Comparison of ENCODE assay signal across 8 cellular contexts in the genomic region with DNA sequence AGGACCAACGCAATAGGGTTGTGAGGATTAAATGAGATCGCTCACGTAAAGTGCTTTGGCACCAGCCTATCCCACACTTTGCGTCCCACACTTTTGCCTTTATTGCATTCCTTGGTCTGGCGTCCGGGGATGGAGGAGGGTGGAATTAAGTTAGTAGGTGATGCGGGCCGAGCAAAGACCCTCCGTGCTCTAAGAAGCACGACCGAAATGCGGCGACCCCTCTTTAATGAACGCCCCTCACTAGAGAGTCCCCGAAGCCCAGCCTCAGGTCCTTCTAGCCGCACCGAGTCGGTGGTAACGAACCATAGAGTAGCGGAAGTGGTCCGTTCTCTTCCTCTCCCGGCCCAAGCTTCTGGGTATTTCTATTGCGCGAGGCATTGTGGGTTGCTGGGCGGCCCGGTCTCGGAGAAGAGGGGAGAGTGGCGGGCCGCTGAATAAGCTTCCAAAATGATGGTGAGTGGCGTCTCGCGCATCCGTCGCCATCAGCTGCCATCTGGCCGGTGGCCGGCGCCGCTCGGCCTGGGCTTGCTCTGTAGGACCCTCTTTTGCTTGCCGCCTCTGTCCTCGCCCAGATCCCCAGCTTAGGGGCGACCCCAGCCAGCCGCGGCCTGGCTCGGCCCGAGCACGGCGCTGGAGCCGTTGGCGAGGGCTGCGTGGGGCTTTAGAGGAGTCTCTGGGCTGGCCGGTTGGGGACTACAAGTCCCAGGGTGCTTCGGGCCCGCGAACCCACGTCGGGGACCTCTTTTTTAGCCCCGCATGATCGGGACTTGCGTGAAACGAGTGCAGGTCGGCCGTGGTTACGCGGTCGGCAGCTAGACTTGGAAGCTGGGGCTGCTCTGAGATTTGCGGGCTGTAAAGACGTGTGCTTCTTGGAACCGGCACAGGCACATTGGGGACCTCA. TPM values are rescaled to one million over a fixed set of nuclear protein-coding genes. Genes with fewer than 3 reads are reported as not detected.
DNase-seq lines count a peak whose midpoint lies in the region; ATAC-seq and TF ChIP-seq lines count a peak whose summit lies in the region.

Gene CCT7 (plus strand): TSS at position 377 of the 901 bp plus-strand sequence. CDS start 71 bp downstream, at position 448.

- peak within 1 kb of the TSS; percentile 97 for H3K27ac Mint-ChIP-seq in activated naive CD4-positive, alpha-beta T cell treated with anti-CD3 and anti-CD28 coated beads, Interleukin-2, amount 50 U/mL, for 24 hours

- CTCF ChIA-PET in GM10248 (lab: Yijun Ruan, JAX): interaction anchor here (1.0 to 9.5 kb wide), 8 partner anchors 10 to 57 kb away, joined by 3 to 70 read pairs (median 6); partner anchors contain the start of gene SMYD5

- H3K36me3 Mint-ChIP-seq in activated naive CD4-positive, alpha-beta T cell treated with anti-CD3 and anti-CD28 coated beads, Interleukin-2, amount 50 U/mL, for 24 hours: peaks cover 19% of the 10 kb centered on the region

- no peaks in the 10 kb centered on the region for H3K27me3 Mint-ChIP-seq in activated naive CD4-positive, alpha-beta T cell treated with anti-CD3 and anti-CD28 coated beads, Interleukin-2, amount 50 U/mL, for 24 hours

- peak within 1 kb of the TSS; percentile 88 for H3K27ac ChIP-seq in temporal lobe (ENCODE audit: low read depth, low read length)

- peak within 1 kb of the TSS; percentile 99 for H3K4me3 Mint-ChIP-seq in activated naive CD4-positive, alpha-beta T cell treated with anti-CD3 and anti-CD28 coated beads, Interleukin-2, amount 50 U/mL, for 24 hours

- H3K4me1 Mint-ChIP-seq in activated naive CD4-positive, alpha-beta T cell treated with anti-CD3 and anti-CD28 coated beads, Interleukin-2, amount 50 U/mL, for 24 hours: peaks cover 39% of the 10 kb centered on the region

- DNase-seq in GM10248 (ENCODE audit: extremely low spot score) (peak; percentile 91), NCI-H1092 treated with DMSO at 0.1 percent for 48 hours (lab: John Stamatoyannopoulos, UW) (peak; percentile 91), glomerular endothelial cell (ENCODE audit: extremely low read depth, low read depth, low spot score) (no peak), omental fat pad (ENCODE audit: low spot score) (peak; percentile 59)

- POLR2A ChIA-PET in GM10248 (lab: Yijun Ruan, JAX): interaction anchor here (0.6 to 3.5 kb wide), 8 partner anchors 10 to 503 kb away, joined by 3 to 18 read pairs (median 4); partner anchors contain the start of genes ALMS1, SFXN5 and TPRKB

- ATAC-seq in HG02610 (IDR thresholded peaks at IDR 0.05; ENCODE audit: unreplicated experiment): peak; percentile 64
- peak; percentile 87 for ATAC-seq in SK-N-SH treated with all-trans-retinoic acid at 6 μM for 48 hours
- peak; percentile 75 for ATAC-seq in omental fat pad (ENCODE audit: low FRiP score)

- H3K9me3 Mint-ChIP-seq in activated naive CD4-positive, alpha-beta T cell treated with anti-CD3 and anti-CD28 coated beads, Interleukin-2, amount 50 U/mL, for 24 hours: no peaks in the 10 kb centered on the region

- no peak for TF ChIP-seq CTCF in GM10248 (IDR thresholded peaks at IDR 0.05; ENCODE audit: control extremely low read depth, extremely low read depth, low read depth, missing control alignments)
- no peak for TF ChIP-seq CTCF in omental fat pad (IDR thresholded peaks at IDR 0.05)

TF ChIP-seq in SK-N-SH treated with all-trans-retinoic acid at 6 μM for 48 hours, 23 proteins besides CTCF, POLR2A, EP300 and RAD21:
- TF ChIP-seq BACH2 (CRISPR knock-in tag; IDR thresholded peaks at IDR 0.05; ENCODE audit: borderline replicate concordance) (no peak), CSDC2 (CRISPR knock-in tag; IDR thresholded peaks at IDR 0.05) (no peak), PPARA (CRISPR knock-in tag; IDR thresholded peaks at IDR 0.05; ENCODE audit: borderline replicate concordance) (no peak), ZFP3 (CRISPR knock-in tag; IDR thresholded peaks at IDR 0.05) (peak; percentile 80), TOX (CRISPR knock-in tag; IDR thresholded peaks at IDR 0.05; ENCODE audit: borderline replicate concordance) (no peak), OSR1 (CRISPR knock-in tag; IDR thresholded peaks at IDR 0.05) (no peak), ZC3H10 (CRISPR knock-in tag; IDR thresholded peaks at IDR 0.05) (no peak), ESRRG (CRISPR knock-in tag; IDR thresholded peaks at IDR 0.05) (no peak), ISL1 (CRISPR knock-in tag; IDR thresholded peaks at IDR 0.05) (no peak), ZNF565 (CRISPR knock-in tag; conservative IDR thresholded peaks at IDR 0.05; ENCODE audit: low read depth) (no peak), ARNTL (CRISPR knock-in tag; IDR thresholded peaks at IDR 0.05; ENCODE audit: borderline replicate concordance, low read depth) (no peak)
- TF ChIP-seq, protein P1, sequence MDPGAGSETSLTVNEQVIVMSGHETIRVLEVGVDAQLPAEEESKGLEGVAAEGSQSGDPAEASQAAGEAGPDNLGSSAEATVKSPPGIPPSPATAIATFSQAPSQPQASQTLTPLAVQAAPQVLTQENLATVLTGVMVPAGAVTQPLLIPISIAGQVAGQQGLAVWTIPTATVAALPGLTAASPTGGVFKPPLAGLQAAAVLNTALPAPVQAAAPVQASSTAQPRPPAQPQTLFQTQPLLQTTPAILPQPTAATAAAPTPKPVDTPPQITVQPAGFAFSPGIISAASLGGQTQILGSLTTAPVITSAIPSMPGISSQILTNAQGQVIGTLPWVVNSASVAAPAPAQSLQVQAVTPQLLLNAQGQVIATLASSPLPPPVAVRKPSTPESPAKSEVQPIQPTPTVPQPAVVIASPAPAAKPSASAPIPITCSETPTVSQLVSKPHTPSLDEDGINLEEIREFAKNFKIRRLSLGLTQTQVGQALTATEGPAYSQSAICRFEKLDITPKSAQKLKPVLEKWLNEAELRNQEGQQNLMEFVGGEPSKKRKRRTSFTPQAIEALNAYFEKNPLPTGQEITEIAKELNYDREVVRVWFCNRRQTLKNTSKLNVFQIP (CRISPR knock-in tag; IDR thresholded peaks at IDR 0.05; ENCODE audit: borderline replicate concordance, low read depth): 0 out of 2 replicates have a peak, but pooled peaks have one; percentile 60
- TF ChIP-seq, protein P2, sequence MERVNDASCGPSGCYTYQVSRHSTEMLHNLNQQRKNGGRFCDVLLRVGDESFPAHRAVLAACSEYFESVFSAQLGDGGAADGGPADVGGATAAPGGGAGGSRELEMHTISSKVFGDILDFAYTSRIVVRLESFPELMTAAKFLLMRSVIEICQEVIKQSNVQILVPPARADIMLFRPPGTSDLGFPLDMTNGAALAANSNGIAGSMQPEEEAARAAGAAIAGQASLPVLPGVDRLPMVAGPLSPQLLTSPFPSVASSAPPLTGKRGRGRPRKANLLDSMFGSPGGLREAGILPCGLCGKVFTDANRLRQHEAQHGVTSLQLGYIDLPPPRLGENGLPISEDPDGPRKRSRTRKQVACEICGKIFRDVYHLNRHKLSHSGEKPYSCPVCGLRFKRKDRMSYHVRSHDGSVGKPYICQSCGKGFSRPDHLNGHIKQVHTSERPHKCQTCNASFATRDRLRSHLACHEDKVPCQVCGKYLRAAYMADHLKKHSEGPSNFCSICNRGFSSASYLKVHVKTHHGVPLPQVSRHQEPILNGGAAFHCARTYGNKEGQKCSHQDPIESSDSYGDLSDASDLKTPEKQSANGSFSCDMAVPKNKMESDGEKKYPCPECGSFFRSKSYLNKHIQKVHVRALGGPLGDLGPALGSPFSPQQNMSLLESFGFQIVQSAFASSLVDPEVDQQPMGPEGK (CRISPR knock-in tag; IDR thresholded peaks at IDR 0.05; ENCODE audit: borderline replicate concordance): no peak
- TF ChIP-seq, protein P3, sequence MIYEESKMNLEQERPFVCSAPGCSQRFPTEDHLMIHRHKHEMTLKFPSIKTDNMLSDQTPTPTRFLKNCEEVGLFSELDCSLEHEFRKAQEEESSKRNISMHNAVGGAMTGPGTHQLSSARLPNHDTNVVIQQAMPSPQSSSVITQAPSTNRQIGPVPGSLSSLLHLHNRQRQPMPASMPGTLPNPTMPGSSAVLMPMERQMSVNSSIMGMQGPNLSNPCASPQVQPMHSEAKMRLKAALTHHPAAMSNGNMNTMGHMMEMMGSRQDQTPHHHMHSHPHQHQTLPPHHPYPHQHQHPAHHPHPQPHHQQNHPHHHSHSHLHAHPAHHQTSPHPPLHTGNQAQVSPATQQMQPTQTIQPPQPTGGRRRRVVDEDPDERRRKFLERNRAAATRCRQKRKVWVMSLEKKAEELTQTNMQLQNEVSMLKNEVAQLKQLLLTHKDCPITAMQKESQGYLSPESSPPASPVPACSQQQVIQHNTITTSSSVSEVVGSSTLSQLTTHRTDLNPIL (CRISPR knock-in tag; IDR thresholded peaks at IDR 0.05; ENCODE audit: low read depth): no peak

RNA-seq across cellular contexts. Expression of gene CCT7, which starts in this region (rescaled TPM):
- total RNA-seq in glomerular endothelial cell (322 and 334 TPM in 2 replicates), omental fat pad (100 to 1,000 TPM; 187 to 208 (median 202) TPM), temporal lobe (153 TPM)
